In the genomic region with DNA sequence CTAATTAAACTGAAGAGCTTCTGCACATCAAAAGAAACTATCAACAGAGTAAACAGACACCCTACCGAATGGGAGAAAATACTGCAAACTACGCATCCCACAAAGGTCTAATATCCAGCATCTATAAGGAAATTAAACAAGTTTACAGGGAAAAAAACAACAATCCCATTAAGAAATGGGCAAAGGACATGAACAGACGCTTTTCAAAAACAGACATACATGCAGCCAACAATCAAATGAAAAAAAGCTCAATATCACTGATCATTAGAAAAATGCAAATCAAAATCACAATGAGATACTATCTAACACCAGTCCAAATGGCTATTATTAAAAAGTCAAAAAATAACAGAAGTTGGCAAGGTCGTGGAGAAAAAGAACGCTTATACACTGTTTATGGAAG, we compare ENCODE assay signal across 11 cellular contexts.
"Had no signal": no experiment of that assay in that cellular context is flagged by ENCODE, and none has a peak within 500 bp of the region (broad histone marks: within the 10 kb centered on the region; RNA-seq: fewer than 3 reads in every experiment).

No MANE protein-coding gene starts in this region.

- DNase-seq: GM23248, GOT3, H7, H9, HCEC 1CT, HFFc6 had no signal

- H3K4me1 ChIP-seq: HAP-1 had no signal

- FAIRE-seq: H1, H54 had no signal

- H3K4me2 ChIP-seq: GM23338 had no signal

- H3K27ac ChIP-seq: GM23248 had no signal

- H3K4me3 ChIP-seq: GM23248, GM23338, HAP-1 had no signal

- H3K27ac Mint-ChIP-seq: GM23338, H9, HFFc6 had no signal

- H3K4me3 Mint-ChIP-seq: GM23338, H9, HFFc6 had no signal

- H2AFZ ChIP-seq: GM23248, GM23338 had no signal

- H3K9ac ChIP-seq: GM23248 had no signal

- ATAC-seq: GM23338, HCT116 had no signal

- H3K36me3 ChIP-seq: HAP-1 had no signal
